In the genomic region with DNA sequence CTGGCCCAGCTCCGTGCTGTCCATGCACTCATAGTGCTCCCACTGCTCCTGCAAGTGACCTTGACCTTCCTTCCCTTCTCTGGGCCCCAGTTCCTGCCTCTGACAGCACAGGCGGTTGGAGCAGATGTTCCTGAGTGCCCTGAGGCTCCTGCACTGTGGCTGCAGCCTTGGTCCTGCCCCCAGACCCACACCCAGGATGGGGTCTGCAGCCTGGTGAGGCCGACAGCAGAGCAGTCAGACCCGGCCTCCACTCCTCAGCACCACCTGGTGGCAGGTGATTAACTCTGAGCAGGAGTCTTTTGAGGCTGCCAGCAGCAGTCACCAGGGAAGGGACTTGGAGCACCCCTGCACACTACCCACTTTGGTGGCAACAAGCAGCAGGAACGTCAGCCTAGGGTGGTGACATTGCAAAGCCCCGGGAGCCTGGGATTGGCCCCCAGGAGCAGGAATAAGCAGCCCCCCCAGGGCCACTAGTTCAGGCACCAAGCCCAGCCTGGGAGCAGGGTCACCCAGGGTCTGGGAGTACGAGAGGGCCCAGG, we compare ENCODE assay signal across 8 cellular contexts.
DNase-seq lines count a peak whose midpoint lies in the region; ATAC-seq, FAIRE-seq and TF ChIP-seq lines count a peak whose summit lies in the region.

No MANE protein-coding gene starts in this region.

- BruUV-seq in OCI-LY7 (replicated peaks; lab: Mats Ljungman, UMichigan) (no TSS peak), K562 (replicated peaks; lab: Mats Ljungman, UMichigan) (no TSS peak)

- H3K4me3 ChIP-seq in OCI-LY7 (ENCODE audit: low read depth, low read length, poor library complexity, severe bottlenecking) (no peak overlapping the region), K562 (no peak overlapping the region), thoracic aorta (no peak overlapping the region)

- 0% methylated on average over 7 of the region's 7 CpGs for WGBS in K562 (ENCODE audit: insufficient coverage, low coverage, missing lambda C conversion rate)

- H4K20me1 ChIP-seq in OCI-LY7 (ENCODE audit: insufficient read depth, low read length) (no peaks in the 10 kb centered on the region), K562 (replicated peaks; ENCODE audit: control insufficient read depth, insufficient read depth, low read length) (peaks cover 33% of the 10 kb centered on the region)

- H3K9me3 ChIP-seq in OCI-LY7 (ENCODE audit: low read length) (no peaks in the 10 kb centered on the region), K562 (replicated peaks; ENCODE audit: control insufficient read depth, insufficient read depth, low read depth, low read length) (no peaks in the 10 kb centered on the region), thoracic aorta (no peaks in the 10 kb centered on the region)

- TF ChIP-seq CTCF in AG09319 (IDR thresholded peaks at IDR 0.05; ENCODE audit: low read depth, low read length) (peak; percentile 68), GM20000 (IDR thresholded peaks at IDR 0.05; ENCODE audit: extremely low read depth, missing control alignments) (peak; percentile 60), OCI-LY7 (conservative IDR thresholded peaks at IDR 0.05; ENCODE audit: low read length) (peak; percentile 81), K562 (IDR thresholded peaks at IDR 0.05 in 2 of 3, conservative IDR thresholded peaks at IDR 0.05 in 1 of 3; ENCODE audit: insufficient read depth in 2 of 3, low read depth in 1 of 3, low read length in 3 of 3) (peak; percentile 63 to 72 (median 64)), thoracic aorta (IDR thresholded peaks at IDR 0.05) (peak; percentile 50)

- ATAC-seq in K562 (peak; percentile 80), left colon (peak; percentile 54), thoracic aorta (ENCODE audit: insufficient number of reproducible peaks, low FRiP score, low read depth) (no peak), HG03095 (IDR thresholded peaks at IDR 0.05; ENCODE audit: unreplicated experiment) (no peak), GM21576 (IDR thresholded peaks at IDR 0.05; ENCODE audit: unreplicated experiment) (no peak)

- no peak for TF ChIP-seq EP300 in K562 (IDR thresholded peaks at IDR 0.05; ENCODE audit: low read length)

- FAIRE-seq in K562 (lab: Jason Lieb, UNC), result peak; percentile 65

- CTCF ChIA-PET in OCI-LY7 (lab: Charles Lee; ENCODE audit: unreplicated experiment), result no interaction called here
- CTCF ChIA-PET in K562 (lab: Yijun Ruan, JAX; ENCODE audit: low intra/inter-chr PET ratio), result interaction anchor here (0.8 kb wide), 1 partner anchor 9 kb away, joined by 3 read pairs; no protein-coding TSS in a partner anchor

- POLR2A ChIA-PET in OCI-LY7 (lab: Charles Lee) (no interaction called here), K562 (lab: Yijun Ruan, JAX) (no interaction called here)

- intact Hi-C loops in OCI-LY7 (cut with micrococcal nuclease; ENCODE audit: unreplicated experiment) (loop anchor here (1.0 kb wide), 1 partner anchor 176 kb away; no protein-coding TSS in a partner anchor), K562 (cut with micrococcal nuclease) (no loop called here), left colon (cut with DNase I, micrococcal nuclease) (no loop called here)

- H3K36me3 ChIP-seq in OCI-LY7 (ENCODE audit: insufficient read depth, low read length), result no peaks in the 10 kb centered on the region
- H3K36me3 ChIP-seq in K562 (ENCODE audit: control insufficient read depth, insufficient read depth, low read length), result no peaks in the 10 kb centered on the region
- H3K36me3 ChIP-seq in thoracic aorta, result no peaks in the 10 kb centered on the region

- H3K4me2 ChIP-seq in OCI-LY7 (ENCODE audit: low read length) (no peak overlapping the region), K562 (ENCODE audit: insufficient read depth, low read length) (no peak overlapping the region)

- no peaks in the 10 kb centered on the region for H3K79me2 ChIP-seq in OCI-LY7 (ENCODE audit: insufficient read depth, low read depth, low read length)
- no peaks in the 10 kb centered on the region for H3K79me2 ChIP-seq in K562 (ENCODE audit: control insufficient read depth, insufficient read depth, low read length)

- H3K9ac ChIP-seq in K562 (ENCODE audit: insufficient read depth in 1 of 2, low read depth in 2 of 2, low read length in 2 of 2), result peak overlapping the region in 1 of 2 experiments; percentile 24; a peak in 2 of 4 replicates

- H3K27me3 ChIP-seq in K562 (ENCODE audit: control insufficient read depth in 2 of 2, insufficient read depth in 2 of 2, low read length in 2 of 2) (peaks cover 19 to 45% of the 10 kb centered on the region in 2 experiments), thoracic aorta (replicated peaks; ENCODE audit: insufficient read depth) (no peaks in the 10 kb centered on the region)

- TF ChIP-seq RAD21 in K562 (CRISPR knock-in tag; conservative IDR thresholded peaks at IDR 0.05 in 1 of 2, IDR thresholded peaks at IDR 0.05 in 1 of 2), result peak in 1 of 2 experiments; percentile 58; a peak in 3 of 4 replicates

- H3K27ac ChIP-seq in OCI-LY7 (ENCODE audit: low read depth, low read length, poor library complexity, severe bottlenecking), result no peak overlapping the region
- H3K27ac ChIP-seq in K562 (ENCODE audit: extremely low read depth, low read depth, low read length), result no peak overlapping the region
- H3K27ac ChIP-seq in thoracic aorta, result no peak overlapping the region

- H3K4me1 ChIP-seq in OCI-LY7 (ENCODE audit: insufficient read depth, low read length, poor library complexity, severe bottlenecking) (no peaks in the 10 kb centered on the region), K562 (replicated peaks in 1 of 2; ENCODE audit: control insufficient read depth in 2 of 2, insufficient read depth in 2 of 2, low read length in 2 of 2) (peaks cover 1 to 8% of the 10 kb centered on the region in 2 experiments; a peak in 4 of 5 replicates), thoracic aorta (ENCODE audit: control insufficient read depth in 1 of 2, low read depth in 2 of 2) (no peaks in the 10 kb centered on the region)

- H2AFZ ChIP-seq in OCI-LY7 (ENCODE audit: low read length) (no peak overlapping the region), K562 (ENCODE audit: low read depth, low read length) (no peak overlapping the region)

- H3K9me2 ChIP-seq in OCI-LY7 (ENCODE audit: insufficient read depth, low read length), result no peaks in the 10 kb centered on the region

- H3K9me1 ChIP-seq in K562 (ENCODE audit: control insufficient read depth, insufficient read depth, low read length), result no peaks in the 10 kb centered on the region

- DNase-seq in AG09319 (ENCODE audit: extremely low read depth, low read depth), result no peak
- DNase-seq in GM20000 (ENCODE audit: low spot score), result peak; percentile 73
- peak; percentile 45 for DNase-seq in OCI-LY7 (ENCODE audit: low spot score)
- DNase-seq in K562 (ENCODE audit: extremely low read depth in 1 of 4, low spot score in 3 of 4), result peak; percentile 49 to 54 (median 50)
- peak in 1 of 2 donors; percentile 46 for DNase-seq in left colon
- no peak for DNase-seq in thoracic aorta (ENCODE audit: low spot score)

- in situ Hi-C loops in K562 (cut with MboI), result no loop called here

- TF ChIP-seq POLR2A in K562 (conservative IDR thresholded peaks at IDR 0.05), result no peak

TF ChIP-seq in K562, 482 proteins besides CTCF, POLR2A, EP300 and RAD21:
- TF ChIP-seq SIN3A (IDR thresholded peaks at IDR 0.05; ENCODE audit: borderline replicate concordance in 2 of 2, control insufficient read depth in 1 of 2, low read depth in 2 of 2, low read length in 2 of 2) (no peak), ZKSCAN8 (CRISPR knock-in tag; IDR thresholded peaks at IDR 0.05) (no peak), ZSCAN32 (CRISPR knock-in tag; IDR thresholded peaks at IDR 0.05) (no peak), ZNF146 (CRISPR knock-in tag; IDR thresholded peaks at IDR 0.05; ENCODE audit: unreplicated experiment) (no peak), SRSF7 (optimal IDR thresholded peaks at IDR 0.05; ENCODE audit: low read depth, low read length) (no peak), NKRF (IDR thresholded peaks at IDR 0.05; ENCODE audit: borderline replicate concordance) (no peak), CREM (IDR thresholded peaks at IDR 0.05; ENCODE audit: low read depth) (no peak), GATA2 (CRISPR knock-in tag; IDR thresholded peaks at IDR 0.05) (no peak), SOX6 (IDR thresholded peaks at IDR 0.05) (no peak), SMC3 (conservative IDR thresholded peaks at IDR 0.05; ENCODE audit: insufficient read depth, low read depth, low read length) (peak; percentile 68; the same call in 1 of the 2 replicates), CREB1 (IDR thresholded peaks at IDR 0.05) (no peak), CREB1 (CRISPR knock-in tag; IDR thresholded peaks at IDR 0.05) (no peak), ZNF263 (CRISPR knock-in tag; IDR thresholded peaks at IDR 0.05; ENCODE audit: borderline replicate concordance) (peak; percentile 73)
- TF ChIP-seq, protein P1, sequence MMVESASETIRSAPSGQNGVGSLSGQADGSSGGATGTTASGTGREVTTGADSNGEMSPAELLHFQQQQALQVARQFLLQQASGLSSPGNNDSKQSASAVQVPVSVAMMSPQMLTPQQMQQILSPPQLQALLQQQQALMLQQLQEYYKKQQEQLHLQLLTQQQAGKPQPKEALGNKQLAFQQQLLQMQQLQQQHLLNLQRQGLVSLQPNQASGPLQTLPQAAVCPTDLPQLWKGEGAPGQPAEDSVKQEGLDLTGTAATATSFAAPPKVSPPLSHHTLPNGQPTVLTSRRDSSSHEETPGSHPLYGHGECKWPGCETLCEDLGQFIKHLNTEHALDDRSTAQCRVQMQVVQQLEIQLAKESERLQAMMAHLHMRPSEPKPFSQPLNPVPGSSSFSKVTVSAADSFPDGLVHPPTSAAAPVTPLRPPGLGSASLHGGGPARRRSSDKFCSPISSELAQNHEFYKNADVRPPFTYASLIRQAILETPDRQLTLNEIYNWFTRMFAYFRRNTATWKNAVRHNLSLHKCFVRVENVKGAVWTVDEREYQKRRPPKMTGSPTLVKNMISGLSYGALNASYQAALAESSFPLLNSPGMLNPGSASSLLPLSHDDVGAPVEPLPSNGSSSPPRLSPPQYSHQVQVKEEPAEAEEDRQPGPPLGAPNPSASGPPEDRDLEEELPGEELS (CRISPR knock-in tag; IDR thresholded peaks at IDR 0.05; ENCODE audit: borderline replicate concordance), result no peak
TF ChIP-seq in K562: peak in this region for 2.

Comparison
In these comparisons a context has a peak if more than half of its experiments do, and no peak if none do; other contexts are left out.
1. DNase-seq: peak in GM20000 (single experiment), OCI-LY7 (single experiment) and K562 (4 of 4); none in AG09319 (single experiment) and thoracic aorta (single experiment).
2. ATAC-seq: peak in K562 (single experiment) and left colon (single experiment); none in thoracic aorta (single experiment), HG03095 (single experiment) and GM21576 (single experiment).
3. Peak in every context shown above with its lines, with median percentiles within 50 percentile points of each other: CTCF ChIP-seq.